22 cellular contexts compared by ENCODE assay signal in genomic region chr13:60696602-60697001, GRCh38.
DNase-seq lines count a peak whose midpoint lies in the region; ATAC-seq and TF ChIP-seq lines count a peak whose summit lies in the region.
"Had no signal": no experiment of that assay in that cellular context is flagged by ENCODE, and none has a peak within 500 bp of the region (broad histone marks: within the 10 kb centered on the region; RNA-seq: fewer than 3 reads in every experiment).

No MANE protein-coding gene starts in this region.

- no peak overlapping the region for H3K18ac ChIP-seq in IMR-90 (ENCODE audit: low read depth, low read length)

- H3K36me3 ChIP-seq in IMR-90 (ENCODE audit: control insufficient read depth, insufficient read depth, low read length), result no peaks in the 10 kb centered on the region
- H3K36me3 ChIP-seq in mucosa of descending colon (ENCODE audit: low read depth), result no peaks in the 10 kb centered on the region
- H3K36me3 ChIP-seq: BLaER1 treated with 17β-estradiol and CSF1 and Interleukin-3, amounts not matched to agents 10 nM and 100 nM had no signal

- H4K20me1 ChIP-seq in IMR-90 (ENCODE audit: insufficient read depth, low read length), result no peaks in the 10 kb centered on the region
- H4K20me1 ChIP-seq: BLaER1 treated with 17β-estradiol and CSF1 and Interleukin-3, amounts not matched to agents 10 nM and 100 nM had no signal

- no peak overlapping the region for H2BK20ac ChIP-seq in IMR-90 (ENCODE audit: low read depth, low read length)

- no peak overlapping the region for H3K4ac ChIP-seq in IMR-90 (ENCODE audit: low read depth, low read length)

- H3K9ac ChIP-seq in IMR-90 (ENCODE audit: low read depth, low read length), result no peak overlapping the region
- H3K9ac ChIP-seq: BLaER1 treated with 17β-estradiol and CSF1 and Interleukin-3, amounts not matched to agents 10 nM and 100 nM; KMS-11 had no signal

- H3K27ac ChIP-seq in IMR-90 (ENCODE audit: insufficient read depth, low read length), result no peak overlapping the region
- H3K27ac ChIP-seq: BLaER1 treated with 17β-estradiol and CSF1 and Interleukin-3, amounts not matched to agents 10 nM and 100 nM; KMS-11 had no signal

- no peak overlapping the region for H2BK120ac ChIP-seq in IMR-90 (ENCODE audit: low read depth, low read length)

- in situ Hi-C loops in IMR-90 (cut with MboI; ENCODE audit: low sequenced_read_pairs) (loop anchor here (10.0 kb wide), 1 partner anchor 62 kb away; no protein-coding TSS in a partner anchor), SK-MEL-5 (cut with HindIII; ENCODE audit: low pct_unique_long_range_greater_than_20kb, low sequenced_read_pairs) (no loop called here)

- H3K4me2 ChIP-seq in IMR-90 (ENCODE audit: low read depth, low read length), result no peak overlapping the region
- H3K4me2 ChIP-seq: BLaER1 treated with 17β-estradiol and CSF1 and Interleukin-3, amounts not matched to agents 10 nM and 100 nM; KMS-11 had no signal

- no peak overlapping the region for H3K56ac ChIP-seq in IMR-90 (ENCODE audit: extremely low read depth, insufficient read depth, low read length)

- no peak for TF ChIP-seq CTCF in IMR-90 (conservative IDR thresholded peaks at IDR 0.05; ENCODE audit: low read depth, low read length)
- TF ChIP-seq CTCF in mucosa of descending colon (IDR thresholded peaks at IDR 0.05), result no peak

- no peaks in the 10 kb centered on the region for H3K79me1 ChIP-seq in IMR-90 (ENCODE audit: low read depth in 1 of 2, low read length in 2 of 2)

- no peak overlapping the region for H2BK5ac ChIP-seq in IMR-90 (ENCODE audit: low read depth, low read length, poor library complexity, severe bottlenecking)

- POLR2A ChIA-PET in IMR-90 (lab: Charles Lee; ENCODE audit: unreplicated experiment), result no interaction called here

- H2AK5ac ChIP-seq in IMR-90 (ENCODE audit: low read depth, low read length), result no peak overlapping the region

- H2AFZ ChIP-seq in IMR-90 (replicated peaks; ENCODE audit: low read length, poor library complexity), result no peak overlapping the region

- H3K4me3 ChIP-seq in IMR-90 (ENCODE audit: insufficient read depth, low read depth, low read length) (no peak overlapping the region), mucosa of descending colon (no peak overlapping the region)
- H3K4me3 ChIP-seq: BLaER1 treated with 17β-estradiol and CSF1 and Interleukin-3, amounts not matched to agents 10 nM and 100 nM had no signal

- no peak overlapping the region for H2AK9ac ChIP-seq in IMR-90 (replicated peaks; ENCODE audit: low read depth, low read length, poor library complexity)

- intact Hi-C loops in IMR-90 (cut with micrococcal nuclease), result no loop called here
- intact Hi-C loops in mucosa of descending colon (cut with DNase I, micrococcal nuclease), result no loop called here

- no peaks in the 10 kb centered on the region for H3K27me3 ChIP-seq in IMR-90 (ENCODE audit: control insufficient read depth, insufficient read depth, low read length)
- H3K27me3 ChIP-seq: BLaER1 treated with 17β-estradiol and CSF1 and Interleukin-3, amounts not matched to agents 10 nM and 100 nM had no signal

- CTCF ChIA-PET in IMR-90 (lab: Yijun Ruan, JAX), result no interaction called here

- no TSS peak for BruUV-seq in IMR-90 (replicated peaks; lab: Mats Ljungman, UMichigan)

- dilution Hi-C loops in IMR-90 (cut with HindIII; ENCODE audit: low sequenced_read_pairs, unreplicated experiment), result no loop called here

- H3K9me1 ChIP-seq in IMR-90 (ENCODE audit: insufficient read depth, low read length), result no peaks in the 10 kb centered on the region

- 50% methylated on average over 1 of the region's 6 CpGs; no CpG with 5 or more reads in 1 of the 2 experiments for WGBS in IMR-90 (ENCODE audit: extremely low coverage in 2 of 2, insufficient read length in 1 of 2), 2 experiments

- H4K5ac ChIP-seq in IMR-90 (ENCODE audit: low read depth, low read length), result no peak overlapping the region

- TF ChIP-seq POLR2A in IMR-90 (IDR thresholded peaks at IDR 0.05; ENCODE audit: low read depth, low read length), result no peak

- TF ChIP-seq RAD21 in IMR-90 (IDR thresholded peaks at IDR 0.05; ENCODE audit: low read length), result no peak

- H3K4me1 ChIP-seq in IMR-90 (ENCODE audit: control insufficient read depth, insufficient read depth, low read length), result no peaks in the 10 kb centered on the region
- H3K4me1 ChIP-seq in mucosa of descending colon (ENCODE audit: low read depth), result no peaks in the 10 kb centered on the region
- H3K4me1 ChIP-seq: BLaER1 treated with 17β-estradiol and CSF1 and Interleukin-3, amounts not matched to agents 10 nM and 100 nM had no signal

- H3K9me3 ChIP-seq in IMR-90 (ENCODE audit: control insufficient read depth, insufficient read depth, low read length) (no peaks in the 10 kb centered on the region; the same call in 1 of the 2 replicates), mucosa of descending colon (no peaks in the 10 kb centered on the region)
- H3K9me3 ChIP-seq: BLaER1 treated with 17β-estradiol and CSF1 and Interleukin-3, amounts not matched to agents 10 nM and 100 nM had no signal

- no peak overlapping the region for H4K91ac ChIP-seq in IMR-90 (ENCODE audit: insufficient read depth, low read depth, low read length)

- H3K23ac ChIP-seq in IMR-90 (ENCODE audit: low read depth, low read length), result no peak overlapping the region

- ATAC-seq in IMR-90 (ENCODE audit: low read depth), result no peak
- ATAC-seq in GM21390 (IDR thresholded peaks at IDR 0.05; ENCODE audit: unreplicated experiment), result no peak
- ATAC-seq in mucosa of descending colon, result no peak
- ATAC-seq: Panc1, T-cell had no signal

- no peak overlapping the region for H2BK15ac ChIP-seq in IMR-90 (ENCODE audit: low read depth, low read length)

- DNase-seq in COLO829 (ENCODE audit: low spot score) (peak; percentile 59), IMR-90 (no peak), SK-MEL-5 (ENCODE audit: low read depth, low spot score) (peak; percentile 85), foreskin melanocyte (peak; percentile 94), mucosa of descending colon (no peak), germinal center (ENCODE audit: low spot score) (no peak)
- DNase-seq: 8988T; CD4-positive, alpha-beta memory T cell; GDM1; H9; HFFc6; MV-4-11; NCI-H1694 treated with DMSO at 0.1 percent for 48 hours; NCI-H2081 treated with DMSO at 0.1 percent for 48 hours; NCI-H510A; NCI-H748 treated with DMSO at 0.1 percent for 48 hours; SIG-M5; T-cell had no signal

- H4K8ac ChIP-seq in IMR-90 (ENCODE audit: low read depth in 2 of 2, low read length in 2 of 2), result no peak overlapping the region

- H3K14ac ChIP-seq in IMR-90 (replicated peaks; ENCODE audit: low read depth, low read length), result no peak overlapping the region

TF ChIP-seq in IMR-90, 13 proteins besides CTCF, POLR2A, EP300 and RAD21:
- TF ChIP-seq CEBPB (IDR thresholded peaks at IDR 0.05; ENCODE audit: low read depth, low read length), result peak; percentile 21; the same call in 1 of the 2 replicates
- no peak for TF ChIP-seq MAZ (IDR thresholded peaks at IDR 0.05; ENCODE audit: borderline replicate concordance, low read depth, low read length)

Comparison
In these comparisons a context has a peak if more than half of its experiments do, and no peak if none do; other contexts are left out.
1. DNase-seq: peak in COLO829 (single experiment), SK-MEL-5 (single experiment) and foreskin melanocyte (single experiment); none in IMR-90 (single experiment), mucosa of descending colon (0 of 3) and germinal center (single experiment).